8 cellular contexts compared by ENCODE assay signal in genomic region chr7:98879989-98880337, GRCh38. TPM values are rescaled to one million over a fixed set of nuclear protein-coding genes. Genes with fewer than 3 reads are reported as not detected.
DNase-seq lines count a peak whose midpoint lies in the region; ATAC-seq and TF ChIP-seq lines count a peak whose summit lies in the region.

No MANE protein-coding gene starts in this region.

- no peak for TF ChIP-seq POLR2A in adrenal gland (IDR thresholded peaks at IDR 0.05)

- peaks cover 41% of the 10 kb centered on the region for H3K4me1 Mint-ChIP-seq in activated T-cell treated with anti-CD3 and anti-CD28 coated beads, Interleukin-2, amount 50 U/mL, for 4 hours (ENCODE audit: low read depth)
- H3K4me1 Mint-ChIP-seq in activated naive CD8-positive, alpha-beta T cell (ENCODE audit: low read depth) = peaks cover 24% of the 10 kb centered on the region

- H3K9me3 ChIP-seq in subcutaneous abdominal adipose tissue (ENCODE audit: control insufficient read depth in 5 of 5, low read length in 5 of 5) (no peaks in the 10 kb centered on the region), adrenal gland (replicated peaks in 1 of 3) (no peaks in the 10 kb centered on the region)

- peaks cover 1% of the 10 kb centered on the region for H3K36me3 ChIP-seq in kidney epithelial cell (ENCODE audit: control insufficient read depth, insufficient read depth, low read length)
- peaks cover 7 to 35% (median 33%) of the 10 kb centered on the region in 5 donors for H3K36me3 ChIP-seq in subcutaneous abdominal adipose tissue (ENCODE audit: control insufficient read depth in 5 of 5, insufficient read depth in 5 of 5, low read length in 5 of 5)
- H3K36me3 ChIP-seq in adrenal gland (replicated peaks in 1 of 2) = peaks cover 0 to 38% of the 10 kb centered on the region in 2 donors

- peak overlapping the region; percentile 88 for H3K4me3 Mint-ChIP-seq in activated T-cell treated with anti-CD3 and anti-CD28 coated beads, Interleukin-2, amount 50 U/mL, for 4 hours
- peak overlapping the region; percentile 96 for H3K4me3 Mint-ChIP-seq in activated naive CD8-positive, alpha-beta T cell

- H3K9ac ChIP-seq in subcutaneous abdominal adipose tissue (ENCODE audit: low read length in 5 of 5) = peak overlapping the region; percentile 84 to 100 (median 96)

- H3K27ac ChIP-seq in subcutaneous abdominal adipose tissue (ENCODE audit: low read depth, low read length) = peak overlapping the region; percentile 70
- peak overlapping the region in 2 of 5 donors; percentile 27 to 99 for H3K27ac ChIP-seq in adrenal gland

- H3K27me3 Mint-ChIP-seq in activated T-cell treated with anti-CD3 and anti-CD28 coated beads, Interleukin-2, amount 50 U/mL, for 4 hours (ENCODE audit: low read depth) = peaks cover 3% of the 10 kb centered on the region
- H3K27me3 Mint-ChIP-seq in activated naive CD8-positive, alpha-beta T cell = no peaks in the 10 kb centered on the region

- TF ChIP-seq CTCF in kidney epithelial cell (IDR thresholded peaks at IDR 0.05; ENCODE audit: insufficient read depth, low read length, poor library complexity, severe bottlenecking) = no peak
- TF ChIP-seq CTCF in adrenal gland (IDR thresholded peaks at IDR 0.05) = no peak

- intact Hi-C loops in adrenal gland (cut with DNase I) = no loop called here

- H3K4me3 ChIP-seq in kidney epithelial cell (ENCODE audit: low read depth, low read length) (peak overlapping the region; percentile 93), subcutaneous abdominal adipose tissue (ENCODE audit: low read depth in 1 of 5, low read length in 5 of 5) (peak overlapping the region; percentile 82 to 95 (median 90)), adrenal gland (peak overlapping the region in 2 of 4 donors; percentile 86 to 100)

- H3K27ac Mint-ChIP-seq in activated naive CD8-positive, alpha-beta T cell = peak overlapping the region; percentile 92

- H3K9me3 Mint-ChIP-seq in activated T-cell treated with anti-CD3 and anti-CD28 coated beads, Interleukin-2, amount 50 U/mL, for 4 hours = no peaks in the 10 kb centered on the region
- H3K9me3 Mint-ChIP-seq in activated naive CD8-positive, alpha-beta T cell (ENCODE audit: low read depth) = no peaks in the 10 kb centered on the region

- no peak for ATAC-seq in activated T-cell treated with anti-CD3 and anti-CD28 coated beads, Interleukin-2, amount 50 U/mL, for 4 hours
- no peak for ATAC-seq in HG03565 (IDR thresholded peaks at IDR 0.05; ENCODE audit: unreplicated experiment)
- no peak for ATAC-seq in GM18873 (IDR thresholded peaks at IDR 0.05; ENCODE audit: low FRiP score, unreplicated experiment)

- peaks cover 22% of the 10 kb centered on the region for H3K36me3 Mint-ChIP-seq in activated T-cell treated with anti-CD3 and anti-CD28 coated beads, Interleukin-2, amount 50 U/mL, for 4 hours (ENCODE audit: insufficient read depth)
- no peaks in the 10 kb centered on the region for H3K36me3 Mint-ChIP-seq in activated naive CD8-positive, alpha-beta T cell

- 19 to 45% (median 39%) methylated on average over 6 to 9 of the region's 9 CpGs for WGBS in adrenal gland, 4 donors

- no peaks in the 10 kb centered on the region for H3K27me3 ChIP-seq in kidney epithelial cell (ENCODE audit: control insufficient read depth, insufficient read depth, low read length)
- peaks cover 0 to 3% (median 0%) of the 10 kb centered on the region in 5 donors for H3K27me3 ChIP-seq in subcutaneous abdominal adipose tissue (ENCODE audit: control insufficient read depth in 5 of 5, insufficient read depth in 4 of 5, low read length in 5 of 5)
- H3K27me3 ChIP-seq in adrenal gland = no peaks in the 10 kb centered on the region

- H3K4me1 ChIP-seq in subcutaneous abdominal adipose tissue (ENCODE audit: control insufficient read depth in 5 of 5, insufficient read depth in 5 of 5, low read length in 5 of 5) (peaks cover 4 to 21% (median 17%) of the 10 kb centered on the region in 5 donors), adrenal gland (replicated peaks in 1 of 2) (peaks cover 10 to 16% of the 10 kb centered on the region in 2 donors)

- DNase-seq in activated T-cell treated with anti-CD3 and anti-CD28 coated beads, Interleukin-2, amount 50 U/mL, for 4 hours = no peak
- no peak for DNase-seq in activated T-cell treated with anti-CD3 and anti-CD28 coated beads, Interleukin-2, amount 50 U/mL, for 48 hours
- no peak for DNase-seq in kidney epithelial cell (ENCODE audit: low read depth)
- DNase-seq in adrenal gland = no peak

RNA-seq across cellular contexts. Expression of gene TRRAP, which starts 1.6 kb away (rescaled TPM):
- total RNA-seq in activated T-cell treated with anti-CD3 and anti-CD28 coated beads, Interleukin-2, amount 50 U/mL, for 4 hours = 10 to 100 TPM; 47.0 to 48.7 (median 47.5) TPM
- 35.1 and 40.8 TPM in 2 replicates for total RNA-seq in kidney epithelial cell
- 10 to 100 TPM; 28.6 to 43.0 (median 33.5) TPM for total RNA-seq in adrenal gland
- polyA plus RNA-seq in adrenal gland = 10 to 100 TPM; 11.8 to 16.5 (median 12.1) TPM

RNA-seq across cellular contexts. Expression of gene TMEM130, which starts 10.1 kb away (rescaled TPM):
- not detected for total RNA-seq in activated T-cell treated with anti-CD3 and anti-CD28 coated beads, Interleukin-2, amount 50 U/mL, for 4 hours
- total RNA-seq in kidney epithelial cell (0.14 and 0.33 TPM in 2 replicates), adrenal gland (10 to 100 TPM in 3 of 8 donors, 1 to 10 TPM in 2, under 1 TPM in 1, not detected in 2; 0.65 to 29.8 (median 10.3) TPM)
- 10 to 100 TPM in 2 of 3 donors, 1 to 10 TPM in 1; 6.3 to 38.5 (median 18.3) TPM for polyA plus RNA-seq in adrenal gland
